8 cellular contexts compared by ENCODE assay signal in genomic region chr3:197224034-197224444, GRCh38.
A peak's percentile ranks its signal among the peaks of the same experiment; 100 is the strongest.
DNase-seq lines count a peak whose midpoint lies in the region; TF ChIP-seq lines count a peak whose summit lies in the region.

No MANE protein-coding gene starts in this region.

- H3K9me3 ChIP-seq in ascending aorta (no peaks in the 10 kb centered on the region), testis (no peaks in the 10 kb centered on the region)

- intact Hi-C loops in ascending aorta (cut with DNase I) (loop anchor here (10.0 kb wide), 1 partner anchor 291 kb away; no protein-coding TSS in a partner anchor), testis (cut with DNase I; ENCODE audit: low total_unique reads) (no loop called here)
- intact Hi-C loops in activated CD4-positive, alpha-beta memory T cell treated with anti-CD3 and anti-CD28 coated beads for 36 hours (cut with micrococcal nuclease), result loop anchor here (1.0 kb wide), 2 partner anchors 278 to 286 kb away; no protein-coding TSS in a partner anchor
- intact Hi-C loops in activated T-helper 2 cell treated with anti-CD3 and anti-CD28 coated beads, Interferon-gamma antibody, Interleukin-2, Interleukin-4, amounts not matched to agents 10 μg/mL and 5 μg/mL and 100 μg/mL, durations not matched to agents 14 hours and 24 hours and 36 hours (cut with micrococcal nuclease), result loop anchor here (1.0 to 2.0 kb wide), 2 partner anchors 279 to 286 kb away; no protein-coding TSS in a partner anchor

- no peaks in the 10 kb centered on the region for H3K27me3 Mint-ChIP-seq in activated CD4-positive, alpha-beta memory T cell treated with anti-CD3 and anti-CD28 coated beads for 36 hours
- H3K27me3 Mint-ChIP-seq in activated T-helper 2 cell treated with anti-CD3 and anti-CD28 coated beads, Interferon-gamma antibody, Interleukin-2, Interleukin-4, amounts not matched to agents 10 μg/mL and 5 μg/mL and 100 μg/mL, durations not matched to agents 14 hours and 24 hours and 36 hours (ENCODE audit: low read depth), result no peaks in the 10 kb centered on the region

- H3K4me1 ChIP-seq in ascending aorta (peaks cover 0 to 3% of the 10 kb centered on the region in 2 donors), testis (peaks cover 10% of the 10 kb centered on the region)

- H3K4me3 ChIP-seq in AG04449 (ENCODE audit: low read depth, low read length), result no peak overlapping the region
- no peak overlapping the region for H3K4me3 ChIP-seq in ascending aorta
- H3K4me3 ChIP-seq in testis, result no peak overlapping the region

- no peaks in the 10 kb centered on the region for H3K27me3 ChIP-seq in ascending aorta
- H3K27me3 ChIP-seq in testis, result no peaks in the 10 kb centered on the region

- H3K27ac ChIP-seq in ascending aorta, result no peak overlapping the region
- H3K27ac ChIP-seq in testis, result no peak overlapping the region

- no peaks in the 10 kb centered on the region for H3K36me3 Mint-ChIP-seq in activated CD4-positive, alpha-beta memory T cell treated with anti-CD3 and anti-CD28 coated beads for 36 hours
- H3K36me3 Mint-ChIP-seq in activated T-helper 2 cell treated with anti-CD3 and anti-CD28 coated beads, Interferon-gamma antibody, Interleukin-2, Interleukin-4, amounts not matched to agents 10 μg/mL and 5 μg/mL and 100 μg/mL, durations not matched to agents 14 hours and 24 hours and 36 hours (ENCODE audit: low read depth), result no peaks in the 10 kb centered on the region

- no peak for TF ChIP-seq POLR2A in testis (IDR thresholded peaks at IDR 0.05)

- DNase-seq in AG04449 (ENCODE audit: low read depth, low spot score), result peak; percentile 17
- DNase-seq in GM10266 (ENCODE audit: extremely low spot score), result peak; percentile 53
- peak; percentile 81 for DNase-seq in NCI-H2107 treated with DMSO at 0.1 percent for 48 hours (lab: John Stamatoyannopoulos, UW; ENCODE audit: unreplicated experiment)
- DNase-seq in ascending aorta (ENCODE audit: low spot score in 2 of 2), result no peak
- DNase-seq in iPS-NIHi11 (ENCODE audit: low spot score), result peak; percentile 47
- no peak for DNase-seq in testis
- DNase-seq in activated CD4-positive, alpha-beta memory T cell treated with anti-CD3 and anti-CD28 coated beads for 36 hours, result no peak
- DNase-seq in activated T-helper 2 cell treated with anti-CD3 and anti-CD28 coated beads, Interferon-gamma antibody, Interleukin-2, Interleukin-4, amounts not matched to agents 10 μg/mL and 5 μg/mL and 100 μg/mL, durations not matched to agents 14 hours and 24 hours and 36 hours (ENCODE audit: low spot score), result no peak

- peaks cover 30% of the 10 kb centered on the region for H3K4me1 Mint-ChIP-seq in activated CD4-positive, alpha-beta memory T cell treated with anti-CD3 and anti-CD28 coated beads for 36 hours (ENCODE audit: low read depth)
- peaks cover 17% of the 10 kb centered on the region for H3K4me1 Mint-ChIP-seq in activated T-helper 2 cell treated with anti-CD3 and anti-CD28 coated beads, Interferon-gamma antibody, Interleukin-2, Interleukin-4, amounts not matched to agents 10 μg/mL and 5 μg/mL and 100 μg/mL, durations not matched to agents 14 hours and 24 hours and 36 hours (ENCODE audit: low read depth)

- CTCF ChIA-PET in AG04449 (lab: Yijun Ruan, JAX), result interaction anchor here (0.7 to 6.7 kb wide), 26 partner anchors 9 to 375 kb away, joined by 3 to 55 read pairs (median 4); no protein-coding TSS in a partner anchor
- CTCF ChIA-PET in activated CD4-positive, alpha-beta memory T cell treated with anti-CD3 and anti-CD28 coated beads for 36 hours (lab: Charles Lee), result interaction anchor here (0.6 to 4.6 kb wide), 10 partner anchors 12 to 287 kb away, joined by 3 to 38 read pairs (median 4); no protein-coding TSS in a partner anchor

- POLR2A ChIA-PET in AG04449 (lab: Yijun Ruan, JAX), result no interaction called here
- POLR2A ChIA-PET in activated CD4-positive, alpha-beta memory T cell treated with anti-CD3 and anti-CD28 coated beads for 36 hours (lab: Charles Lee), result no interaction called here

- no peak overlapping the region for H3K27ac Mint-ChIP-seq in activated CD4-positive, alpha-beta memory T cell treated with anti-CD3 and anti-CD28 coated beads for 36 hours
- H3K27ac Mint-ChIP-seq in activated T-helper 2 cell treated with anti-CD3 and anti-CD28 coated beads, Interferon-gamma antibody, Interleukin-2, Interleukin-4, amounts not matched to agents 10 μg/mL and 5 μg/mL and 100 μg/mL, durations not matched to agents 14 hours and 24 hours and 36 hours, result no peak overlapping the region

- TF ChIP-seq CTCF in AG04449 (IDR thresholded peaks at IDR 0.05; ENCODE audit: insufficient read depth, low read length, missing control alignments) (peak; percentile 34), GM10266 (IDR thresholded peaks at IDR 0.05; ENCODE audit: control insufficient read depth, insufficient read depth, low read depth, missing control alignments) (peak; percentile 62), ascending aorta (IDR thresholded peaks at IDR 0.05) (peak in 2 of 3 experiments; percentile 22 to 56), testis (IDR thresholded peaks at IDR 0.05) (peak; percentile 52 to 59 (median 56))

- H3K4me3 Mint-ChIP-seq in activated CD4-positive, alpha-beta memory T cell treated with anti-CD3 and anti-CD28 coated beads for 36 hours, result no peak overlapping the region
- H3K4me3 Mint-ChIP-seq in activated T-helper 2 cell treated with anti-CD3 and anti-CD28 coated beads, Interferon-gamma antibody, Interleukin-2, Interleukin-4, amounts not matched to agents 10 μg/mL and 5 μg/mL and 100 μg/mL, durations not matched to agents 14 hours and 24 hours and 36 hours (ENCODE audit: low read depth), result no peak overlapping the region

- no peaks in the 10 kb centered on the region for H3K9me3 Mint-ChIP-seq in activated CD4-positive, alpha-beta memory T cell treated with anti-CD3 and anti-CD28 coated beads for 36 hours
- no peaks in the 10 kb centered on the region for H3K9me3 Mint-ChIP-seq in activated T-helper 2 cell treated with anti-CD3 and anti-CD28 coated beads, Interferon-gamma antibody, Interleukin-2, Interleukin-4, amounts not matched to agents 10 μg/mL and 5 μg/mL and 100 μg/mL, durations not matched to agents 14 hours and 24 hours and 36 hours

- H3K36me3 ChIP-seq in ascending aorta (no peaks in the 10 kb centered on the region), testis (ENCODE audit: low read depth, missing control alignments) (no peaks in the 10 kb centered on the region)

Comparison
In these comparisons a context has a peak if more than half of its experiments do, and no peak if none do; other contexts are left out.
1. DNase-seq: peak in AG04449 (single experiment), GM10266 (single experiment), NCI-H2107 treated with DMSO at 0.1 percent for 48 hours (single experiment) and iPS-NIHi11 (single experiment); none in ascending aorta (0 of 2), testis (single experiment), activated CD4-positive, alpha-beta memory T cell treated with anti-CD3 and anti-CD28 coated beads for 36 hours (single experiment) and activated T-helper 2 cell treated with anti-CD3 and anti-CD28 coated beads, Interferon-gamma antibody, Interleukin-2, Interleukin-4, amounts not matched to agents 10 μg/mL and 5 μg/mL and 100 μg/mL, durations not matched to agents 14 hours and 24 hours and 36 hours (single experiment).
2. Peak in every context shown above with its lines, with median percentiles within 50 percentile points of each other: CTCF ChIP-seq.